In genomic region chr3:12722205-12722604, GRCh38 we compare ENCODE assay signal across 33 cellular contexts. TPM values are rescaled to one million over a fixed set of nuclear protein-coding genes. Genes with fewer than 3 reads are reported as not detected.
"Had no signal": no experiment of that assay in that cellular context is flagged by ENCODE, and none has a peak within 500 bp of the region (broad histone marks: within the 10 kb centered on the region; RNA-seq: fewer than 3 reads in every experiment).

No MANE protein-coding gene starts in this region.

- H3K27ac ChIP-seq: adrenal gland, body of pancreas, esophagus squamous epithelium, gastroesophageal sphincter, heart right ventricle had no signal

- ATAC-seq: activated naive CD8-positive, alpha-beta T cell treated with anti-CD3 and anti-CD28 coated beads, Interleukin-2, amount 50 U/mL, for 24 hours; body of pancreas; effector memory CD8-positive, alpha-beta T cell; gastroesophageal sphincter; heart right ventricle; T-helper 17 cell had no signal

- H3K4me3 ChIP-seq: adrenal gland, body of pancreas, esophagus squamous epithelium, gastroesophageal sphincter, heart right ventricle had no signal

- H3K9me3 ChIP-seq: adrenal gland, body of pancreas, esophagus squamous epithelium, gastroesophageal sphincter, heart right ventricle had no signal

- H3K36me3 ChIP-seq: adrenal gland, esophagus squamous epithelium, gastroesophageal sphincter, heart right ventricle had no signal

- DNase-seq: activated CD4-positive, alpha-beta memory T cell treated with anti-CD3 and anti-CD28 coated beads, Interleukin-2, amount 10 ng/mL, durations not matched to agents 7 days and 5 days; activated CD4-positive, alpha-beta T cell treated with anti-CD3 and anti-CD28 coated beads for 4 hours; activated CD4-positive, alpha-beta T cell treated with anti-CD3 and anti-CD28 coated beads, Interleukin-2, amount 10 ng/mL, durations not matched to agents 7 days and 5 days; activated CD4-positive, alpha-beta T cell treated with anti-CD3 and anti-CD28 coated beads, Interleukin-2, amount 50 U/mL, for 4 hours; activated CD4-positive, CD25-positive, alpha-beta regulatory T cell; activated CD4-positive, CD25-positive, alpha-beta regulatory T cell treated with anti-CD3 and anti-CD28 coated beads, Interleukin-2, amount 50 U/mL, for 72 hours; activated CD8-positive, alpha-beta memory T cell treated with anti-CD3 and anti-CD28 coated beads, Interleukin-2, amount 50 U/mL, for 48 hours; activated gamma-delta T cell; activated naive CD4-positive, alpha-beta T cell treated with Interleukin-2 at 50 U/mL for 16 hours; activated naive CD8-positive, alpha-beta T cell treated with anti-CD3 and anti-CD28 coated beads for 36 hours; activated naive CD8-positive, alpha-beta T cell treated with anti-CD3 and anti-CD28 coated beads, Interleukin-2, amount 50 U/mL, for 24 hours; activated T-cell treated with anti-CD3 and anti-CD28 coated beads for 4 hours; activated T-cell treated with anti-CD3 and anti-CD28 coated beads, Interleukin-2, amount 50 U/mL, for 24 hours; adrenal gland; amygdala; aorta; body of pancreas; caudate nucleus; cortex of kidney; dermis blood vessel endothelial cell; effector CD4-positive, alpha-beta T cell; effector memory CD8-positive, alpha-beta T cell; erythroblast; esophagus squamous epithelium; foreskin melanocyte; heart right ventricle; T-helper 1 cell; T-helper 17 cell; T1000 had no signal

- H3K27me3 ChIP-seq: adrenal gland, body of pancreas, esophagus squamous epithelium, gastroesophageal sphincter, heart right ventricle had no signal

RNA-seq across cellular contexts. Expression of gene TMEM40, which starts 36.9 kb away (rescaled TPM):
- total RNA-seq: activated CD4-positive, alpha-beta memory T cell treated with anti-CD3 and anti-CD28 coated beads, Interleukin-2, amount 10 ng/mL, durations not matched to agents 7 days and 5 days; activated CD4-positive, alpha-beta T cell treated with anti-CD3 and anti-CD28 coated beads, Interleukin-2, amount 10 ng/mL, durations not matched to agents 7 days and 5 days; activated naive CD8-positive, alpha-beta T cell treated with anti-CD3 and anti-CD28 coated beads for 36 hours; activated T-cell treated with anti-CD3 and anti-CD28 coated beads, Interleukin-2, amount 50 U/mL, for 72 hours; body of pancreas; chondrocyte; dermis blood vessel endothelial cell; glomerular endothelial cell had no signal
